ENCODE assay signal across 25 cellular contexts in the genomic region with DNA sequence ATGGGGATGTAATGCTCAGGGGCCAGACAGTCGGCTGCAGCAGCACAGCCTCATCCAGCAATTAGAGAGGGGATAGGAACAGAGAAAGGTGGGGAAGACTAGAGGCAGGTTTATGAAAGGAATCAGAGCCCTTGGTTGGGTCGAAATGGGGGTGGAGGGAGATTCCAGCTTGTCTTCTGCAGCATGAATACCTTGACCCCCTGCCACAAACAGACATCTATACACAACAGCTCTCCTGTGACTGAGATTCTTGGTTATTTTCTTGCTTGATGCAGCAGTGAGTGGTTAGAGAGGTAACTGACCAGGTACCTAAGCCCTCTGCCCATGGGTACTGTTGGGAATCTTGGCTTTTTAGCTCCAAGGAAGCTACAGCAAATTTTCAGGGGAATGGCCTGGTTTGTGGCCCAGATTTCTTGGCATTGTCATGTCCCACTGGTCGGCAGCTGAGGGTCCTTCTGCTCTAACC. TPM values are rescaled to one million over a fixed set of nuclear protein-coding genes. Genes with fewer than 3 reads are reported as not detected.
"Had no signal": no experiment of that assay in that cellular context is flagged by ENCODE, and none has a peak within 500 bp of the region (broad histone marks: within the 10 kb centered on the region; RNA-seq: fewer than 3 reads in every experiment).

A gene with protein sequence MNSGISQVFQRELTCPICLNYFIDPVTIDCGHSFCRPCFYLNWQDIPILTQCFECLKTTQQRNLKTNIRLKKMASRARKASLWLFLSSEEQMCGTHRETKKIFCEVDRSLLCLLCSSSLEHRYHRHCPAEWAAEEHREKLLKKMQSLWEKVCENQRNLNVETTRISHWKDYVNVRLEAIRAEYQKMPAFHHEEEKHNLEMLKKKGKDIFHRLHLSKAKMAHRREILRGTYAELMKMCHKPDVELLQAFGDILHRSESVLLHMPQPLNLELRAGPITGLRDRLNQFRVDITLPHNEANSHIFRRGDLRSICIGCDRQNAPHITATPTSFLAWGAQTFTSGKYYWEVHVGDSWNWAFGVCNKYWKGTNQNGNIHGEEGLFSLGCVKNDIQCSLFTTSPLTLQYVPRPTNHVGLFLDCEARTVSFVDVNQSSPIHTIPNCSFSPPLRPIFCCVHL (minus strand): TSS at position 51 of the 466 bp plus-strand sequence. CDS start 4,535 bp downstream, outside the sequence.

- H3K36me3 Mint-ChIP-seq: activated naive CD4-positive, alpha-beta T cell treated with anti-CD3 and anti-CD28 coated beads, Interleukin-2, amount 50 U/mL, for 72 hours; brain had no signal

- DNase-seq: activated CD4-positive, alpha-beta T cell treated with anti-CD3 and anti-CD28 coated beads for 4 hours; activated CD8-positive, alpha-beta memory T cell treated with anti-CD3 and anti-CD28 coated beads for 24 hours; activated effector memory CD4-positive, alpha-beta T cell treated with anti-CD3 and anti-CD28 coated beads, Interleukin-2, amount 50 U/mL, for 16 hours; activated naive CD4-positive, alpha-beta T cell treated with Interleukin-2 at 50 U/mL for 16 hours; activated naive CD8-positive, alpha-beta T cell treated with anti-CD3 and anti-CD28 coated beads, Interleukin-2, amount 50 U/mL, for 24 hours; activated T-cell treated with anti-CD3 and anti-CD28 coated beads, Interleukin-2, amount 50 U/mL, for 4 hours; amniotic stem cell; Karpas-422; NCI-H1048; NCI-H146; NCI-H187 treated with DMSO at 0.1 percent for 48 hours; NCI-H2081 treated with DMSO at 0.1 percent for 48 hours; NCI-H2171; NCI-H2227 treated with DMSO at 0.1 percent for 48 hours; NCI-H446 treated with DMSO at 0.1 percent for 48 hours; NCI-H524 treated with DMSO at 0.1 percent for 48 hours; NCI-H82; Right ventricle myocardium superior; RPMI8226; SJCRH30 had no signal

- H3K4me3 Mint-ChIP-seq: activated naive CD8-positive, alpha-beta T cell treated with anti-CD3 and anti-CD28 coated beads, Interleukin-2, amount 50 U/mL, for 24 hours; activated T-cell treated with anti-CD3 and anti-CD28 coated beads, Interleukin-2, amount 50 U/mL, for 4 hours; brain; T-helper 1 cell treated with Interleukin-12 subunit alpha and Interleukin-12 subunit beta and Interleukin-4 antibody, amounts not matched to agents 30 μg/mL and 1 μg/mL, for 36 hours had no signal

- H3K27me3 Mint-ChIP-seq: activated naive CD8-positive, alpha-beta T cell treated with anti-CD3 and anti-CD28 coated beads, Interleukin-2, amount 50 U/mL, for 24 hours; brain had no signal

- H3K9me3 Mint-ChIP-seq: activated naive CD4-positive, alpha-beta T cell treated with anti-CD3 and anti-CD28 coated beads, Interleukin-2, amount 50 U/mL, for 72 hours; activated naive CD8-positive, alpha-beta T cell treated with anti-CD3 and anti-CD28 coated beads, Interleukin-2, amount 50 U/mL, for 24 hours; activated T-cell treated with anti-CD3 and anti-CD28 coated beads, Interleukin-2, amount 50 U/mL, for 4 hours; brain; T-helper 1 cell treated with Interleukin-12 subunit alpha and Interleukin-12 subunit beta and Interleukin-4 antibody, amounts not matched to agents 30 μg/mL and 1 μg/mL, for 36 hours had no signal

- H3K27ac Mint-ChIP-seq: activated naive CD4-positive, alpha-beta T cell treated with anti-CD3 and anti-CD28 coated beads, Interleukin-2, amount 50 U/mL, for 72 hours; activated naive CD8-positive, alpha-beta T cell treated with anti-CD3 and anti-CD28 coated beads, Interleukin-2, amount 50 U/mL, for 24 hours; brain; T-helper 1 cell treated with Interleukin-12 subunit alpha and Interleukin-12 subunit beta and Interleukin-4 antibody, amounts not matched to agents 30 μg/mL and 1 μg/mL, for 36 hours had no signal

- H3K4me1 Mint-ChIP-seq: activated naive CD8-positive, alpha-beta T cell treated with anti-CD3 and anti-CD28 coated beads, Interleukin-2, amount 50 U/mL, for 24 hours; brain had no signal

RNA-seq across cellular contexts. Expression of the gene that starts here (rescaled TPM):
- total RNA-seq: activated naive CD4-positive, alpha-beta T cell treated with anti-CD3 and anti-CD28 coated beads, Interleukin-2, amount 50 U/mL, for 72 hours; activated T-cell treated with anti-CD3 and anti-CD28 coated beads, Interleukin-2, amount 50 U/mL, for 4 hours; K562; OCI-LY7; Right ventricle myocardium superior; SJCRH30 had no signal
